Comparison of ENCODE assay signal across 1 cellular context in the genomic region with DNA sequence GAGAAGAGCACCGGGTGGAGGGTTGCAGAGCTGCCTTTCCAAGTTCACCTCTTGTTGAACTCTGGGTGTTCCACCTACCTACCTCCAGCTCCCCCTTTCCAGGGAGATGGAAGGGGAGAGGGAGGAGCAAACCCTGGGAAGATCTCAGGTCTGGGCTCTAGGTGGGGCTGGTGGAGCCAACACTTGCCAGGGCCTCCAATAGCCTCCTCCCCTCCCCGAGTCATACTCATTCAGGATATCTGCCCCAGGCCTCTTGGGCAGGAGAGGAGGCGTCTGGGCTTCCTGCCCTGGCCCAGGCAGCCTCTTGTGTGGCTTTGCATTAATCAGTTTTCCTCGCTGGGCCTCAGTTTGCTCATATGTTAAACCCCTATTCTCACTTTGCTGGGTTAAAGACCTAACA.
TF ChIP-seq lines count a peak whose summit lies in the region.

No MANE protein-coding gene starts in this region.

TF ChIP-seq in K562, 482 proteins besides CTCF, POLR2A, EP300 and RAD21 (continued from another document):
- TF ChIP-seq, protein P1, sequence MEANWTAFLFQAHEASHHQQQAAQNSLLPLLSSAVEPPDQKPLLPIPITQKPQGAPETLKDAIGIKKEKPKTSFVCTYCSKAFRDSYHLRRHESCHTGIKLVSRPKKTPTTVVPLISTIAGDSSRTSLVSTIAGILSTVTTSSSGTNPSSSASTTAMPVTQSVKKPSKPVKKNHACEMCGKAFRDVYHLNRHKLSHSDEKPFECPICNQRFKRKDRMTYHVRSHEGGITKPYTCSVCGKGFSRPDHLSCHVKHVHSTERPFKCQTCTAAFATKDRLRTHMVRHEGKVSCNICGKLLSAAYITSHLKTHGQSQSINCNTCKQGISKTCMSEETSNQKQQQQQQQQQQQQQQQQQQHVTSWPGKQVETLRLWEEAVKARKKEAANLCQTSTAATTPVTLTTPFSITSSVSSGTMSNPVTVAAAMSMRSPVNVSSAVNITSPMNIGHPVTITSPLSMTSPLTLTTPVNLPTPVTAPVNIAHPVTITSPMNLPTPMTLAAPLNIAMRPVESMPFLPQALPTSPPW (CRISPR knock-in tag; IDR thresholded peaks at IDR 0.05) = peak; percentile 12; the same call in 1 of the 2 replicates
- TF ChIP-seq XRCC3 (IDR thresholded peaks at IDR 0.05) (no peak), MAZ (CRISPR knock-in tag; conservative IDR thresholded peaks at IDR 0.05 in 1 of 2, IDR thresholded peaks at IDR 0.05 in 1 of 2) (0 out of 4 replicates have a peak, but pooled peaks of 1 of the 2 experiments have one; percentile 63), ZNF696 (CRISPR knock-in tag; conservative IDR thresholded peaks at IDR 0.05) (no peak), ZNF212 (CRISPR knock-in tag; IDR thresholded peaks at IDR 0.05) (no peak), HDAC2 (IDR thresholded peaks at IDR 0.05) (no peak)
- TF ChIP-seq, protein P2, sequence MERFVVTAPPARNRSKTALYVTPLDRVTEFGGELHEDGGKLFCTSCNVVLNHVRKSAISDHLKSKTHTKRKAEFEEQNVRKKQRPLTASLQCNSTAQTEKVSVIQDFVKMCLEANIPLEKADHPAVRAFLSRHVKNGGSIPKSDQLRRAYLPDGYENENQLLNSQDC (CRISPR knock-in tag; IDR thresholded peaks at IDR 0.05) = no peak
